Comparison of ENCODE assay signal across 9 cellular contexts in genomic region chr15:90062729-90063684, GRCh38. TPM values are rescaled to one million over a fixed set of nuclear protein-coding genes. Genes with fewer than 3 reads are reported as not detected.
DNase-seq lines count a peak whose midpoint lies in the region; ATAC-seq, FAIRE-seq and TF ChIP-seq lines count a peak whose summit lies in the region.
"Had no signal": no experiment of that assay in that cellular context is flagged by ENCODE, and none has a peak within 500 bp of the region (broad histone marks: within the 10 kb centered on the region; RNA-seq: fewer than 3 reads in every experiment).

No MANE protein-coding gene starts in this region.

- no peak for ATAC-seq in HepG2
- ATAC-seq in GM18519 (IDR thresholded peaks at IDR 0.05; ENCODE audit: low FRiP score, unreplicated experiment) = no peak
- ATAC-seq in GM21360 (IDR thresholded peaks at IDR 0.05; ENCODE audit: unreplicated experiment) = no peak

- H3K4me1 Mint-ChIP-seq in activated naive CD8-positive, alpha-beta T cell (ENCODE audit: low read depth) = peaks cover 38% of the 10 kb centered on the region

- H3K9me3 Mint-ChIP-seq in activated naive CD8-positive, alpha-beta T cell (ENCODE audit: low read depth) = no peaks in the 10 kb centered on the region

- peak; percentile 7 for DNase-seq in NCI-H345 (lab: John Stamatoyannopoulos, UW)
- DNase-seq in NCI-H345 treated with DMSO at 0.1 percent for 48 hours (lab: John Stamatoyannopoulos, UW; ENCODE audit: unreplicated experiment) = no peak
- DNase-seq in HepG2 (ENCODE audit: low spot score) = no peak
- DNase-seq in stomach = no peak
- no peak for DNase-seq in posterior cingulate gyrus

- TF ChIP-seq POLR2A in HepG2 (IDR thresholded peaks at IDR 0.05; ENCODE audit: insufficient read depth in 1 of 2, low read depth in 2 of 2, low read length in 2 of 2) (no peak), stomach (IDR thresholded peaks at IDR 0.05) (no peak)

- in situ Hi-C loops in HepG2 (cut with HindIII; ENCODE audit: extremely low pct_ligation_motif_present, low pct_unique_long_range_greater_than_20kb) = no loop called here

- no peaks in the 10 kb centered on the region for H3K27me3 Mint-ChIP-seq in activated naive CD8-positive, alpha-beta T cell

- no peaks in the 10 kb centered on the region for H4K20me1 ChIP-seq in HepG2 (ENCODE audit: insufficient read depth, low read length)

- CTCF ChIA-PET in HepG2 (lab: Yijun Ruan, JAX; ENCODE audit: low intra/inter-chr PET ratio, low total read pairs) = no interaction called here

- FAIRE-seq in HepG2 (lab: Jason Lieb, UNC) = no peak
- FAIRE-seq: colon had no signal

- no peak for TF ChIP-seq EP300 in HepG2 (IDR thresholded peaks at IDR 0.05; ENCODE audit: low read depth in 2 of 2, low read length in 2 of 2)
- no peak for TF ChIP-seq EP300 in HepG2 (CRISPR knock-in tag; IDR thresholded peaks at IDR 0.05; ENCODE audit: borderline replicate concordance)
- no peak for TF ChIP-seq EP300 in stomach (IDR thresholded peaks at IDR 0.05)

- intact Hi-C loops in HepG2 (cut with micrococcal nuclease; ENCODE audit: unreplicated experiment) = no loop called here
- intact Hi-C loops in stomach (cut with DNase I; ENCODE audit: low total_unique reads) = loop anchor here (10.0 kb wide), 1 partner anchor 58 kb away; the partner anchor contains the start of gene ZNF710
- intact Hi-C loops in posterior cingulate gyrus (cut with DNase I) = no loop called here

- H3K4me3 ChIP-seq in HepG2 (replicated peaks in 1 of 3; ENCODE audit: insufficient read depth in 1 of 3, low read depth in 2 of 3, low read length in 3 of 3) (no peak overlapping the region), stomach (no peak overlapping the region)

- no peak for TF ChIP-seq RAD21 in HepG2 (CRISPR knock-in tag; IDR thresholded peaks at IDR 0.05)

- peaks cover 3 to 4% of the 10 kb centered on the region in 2 experiments; a peak in 3 of 5 replicates for H3K36me3 ChIP-seq in HepG2 (replicated peaks in 1 of 2; ENCODE audit: control insufficient read depth in 1 of 2, insufficient read depth in 2 of 2, low read length in 2 of 2)
- peaks cover 5 to 15% (median 11%) of the 10 kb centered on the region in 4 donors for H3K36me3 ChIP-seq in stomach

- no TSS peak for BruUV-seq in HepG2 (replicated peaks; lab: Mats Ljungman, UMichigan)

- no peaks in the 10 kb centered on the region for H3K36me3 Mint-ChIP-seq in activated naive CD8-positive, alpha-beta T cell

- H3K27me3 ChIP-seq in HepG2 (ENCODE audit: control insufficient read depth in 1 of 2, insufficient read depth in 2 of 2, low read length in 2 of 2) (no peaks in the 10 kb centered on the region), stomach (no peaks in the 10 kb centered on the region)

- H3K4me1 ChIP-seq in HepG2 (ENCODE audit: insufficient read depth, low read length) (peaks cover 18% of the 10 kb centered on the region), stomach (peaks cover 36 to 85% (median 62%) of the 10 kb centered on the region in 4 donors)

- H3K9ac ChIP-seq in HepG2 (ENCODE audit: insufficient read depth, low read depth, low read length) = no peak overlapping the region

- H2AFZ ChIP-seq in HepG2 (ENCODE audit: low read length) = no peak overlapping the region

- H3K9me3 ChIP-seq in HepG2 (ENCODE audit: low read length) (no peaks in the 10 kb centered on the region), stomach (no peaks in the 10 kb centered on the region)

- WGBS in HepG2 (ENCODE audit: low lambda C conversion rate) = 90% methylated on average over 16 of the region's 28 CpGs
- 50 to 68% (median 61%) methylated on average over 11 to 28 of the region's 28 CpGs for WGBS in stomach, 5 donors

- H3K27ac ChIP-seq in HepG2 (ENCODE audit: extremely low read length, insufficient read depth, low read length) (no peak overlapping the region), stomach (peak overlapping the region; percentile 49 to 87 (median 74))

- peak overlapping the region; percentile 61 for H3K27ac Mint-ChIP-seq in activated naive CD8-positive, alpha-beta T cell

- POLR2A ChIA-PET in HepG2 (lab: Yijun Ruan, JAX) = no interaction called here

- H3K79me2 ChIP-seq in HepG2 (ENCODE audit: insufficient read depth, low read length) = peaks cover 3% of the 10 kb centered on the region

- TF ChIP-seq CTCF in HepG2 (CRISPR knock-in tag; IDR thresholded peaks at IDR 0.05) (no peak), stomach (IDR thresholded peaks at IDR 0.05) (no peak)

- no peak overlapping the region for H3K4me2 ChIP-seq in HepG2 (ENCODE audit: low read depth, low read length)

- peak overlapping the region; percentile 38 for H3K4me3 Mint-ChIP-seq in activated naive CD8-positive, alpha-beta T cell

TF ChIP-seq in HepG2, 621 proteins besides CTCF, POLR2A, EP300 and RAD21:
- no peak for TF ChIP-seq ZNF841 (CRISPR knock-in tag; IDR thresholded peaks at IDR 0.05; ENCODE audit: borderline replicate concordance)
- TF ChIP-seq NFE2L1 (CRISPR knock-in tag; IDR thresholded peaks at IDR 0.05; ENCODE audit: borderline replicate concordance) = no peak
- peak; percentile 17 for TF ChIP-seq AGO2 (optimal IDR thresholded peaks at IDR 0.05; ENCODE audit: low read depth, low read length)
- TF ChIP-seq SNAPC4 (CRISPR knock-in tag; IDR thresholded peaks at IDR 0.05) = no peak
- no peak for TF ChIP-seq GATAD2A (CRISPR knock-in tag; IDR thresholded peaks at IDR 0.05)
- TF ChIP-seq ZNF530 (CRISPR knock-in tag; IDR thresholded peaks at IDR 0.05; ENCODE audit: low read depth) = no peak

RNA-seq across cellular contexts. Expression of gene IDH2, which starts 39.3 kb away (rescaled TPM):
- 120 and 121 TPM in 2 replicates for total RNA-seq in HepG2 (2016; rRNA removed; fragmentation: Illumina TruSeq; extraction: Trizol)
- 37.5 and 39.4 TPM in 2 replicates for total RNA-seq in HepG2 (2016; cell fraction: cytosol; rRNA removed; fragmentation: Illumina TruSeq; extraction: Trizol; ENCODE audit: low read depth)
- total RNA-seq in HepG2 (2016; cell fraction: insoluble cytoplasmic fraction; rRNA removed; fragmentation: Illumina TruSeq; extraction: Trizol) = 108 and 124 TPM in 2 replicates
- 87.3 and 98.2 TPM in 2 replicates for total RNA-seq in HepG2 (2016; cell fraction: membrane; rRNA removed; fragmentation: Illumina TruSeq; extraction: Trizol)
- total RNA-seq in HepG2 (2016; cell fraction: nucleus; rRNA removed; fragmentation: Illumina TruSeq; extraction: Trizol) = 50.6 and 54.5 TPM in 2 replicates
- polyA plus RNA-seq in HepG2 (2011; rRNA removed) = 132 and 145 TPM in 2 replicates
- polyA plus RNA-seq in HepG2 (2011; cell fraction: cytosol; rRNA removed) = 85.2 and 137 TPM in 2 replicates
- polyA plus RNA-seq in HepG2 (2011; cell fraction: nucleus; rRNA removed) = 62.9 and 78.0 TPM in 2 replicates
- 57.4 and 73.4 TPM in 2 replicates for polyA plus RNA-seq in HepG2 (2012)
- 63.2 and 73.9 TPM in 2 replicates for polyA plus RNA-seq in HepG2 (2016; cell fraction: cytosol; fragmentation: Illumina TruSeq; extraction: Trizol; ENCODE audit: low read depth)
- polyA plus RNA-seq in HepG2 (2016; cell fraction: insoluble cytoplasmic fraction; fragmentation: Illumina TruSeq; extraction: Trizol; ENCODE audit: low read depth) = 130 and 145 TPM in 2 replicates
- polyA plus RNA-seq in HepG2 (2016; cell fraction: membrane; fragmentation: Illumina TruSeq; extraction: Trizol; ENCODE audit: low read depth) = 84.9 and 106 TPM in 2 replicates
- polyA plus RNA-seq in HepG2 (2016; cell fraction: nucleus; fragmentation: Illumina TruSeq; extraction: Trizol; ENCODE audit: insufficient read depth, low read depth) = 97.9 and 110 TPM in 2 replicates
- 34.4 and 160 TPM in 2 replicates for polyA minus RNA-seq in HepG2 (2011; rRNA and poly(A)+ RNA removed; ENCODE audit: low replicate concordance)
- polyA minus RNA-seq in HepG2 (2011; cell fraction: cytosol; rRNA and poly(A)+ RNA removed) = 67.1 and 76.1 TPM in 2 replicates
- 14.7 and 18.4 TPM in 2 replicates for polyA minus RNA-seq in HepG2 (2011; cell fraction: nucleus; rRNA and poly(A)+ RNA removed)
- total RNA-seq in stomach = 100 to 1,000 TPM in 3 of 5 donors, 10 to 100 TPM in 2; 12.3 to 186 (median 125) TPM
- 100 to 1,000 TPM; 109 to 149 (median 109) TPM for polyA plus RNA-seq in stomach
